31 cellular contexts compared by ENCODE assay signal in genomic region chr7:144885453-144885852, GRCh38.
"Had no signal": no experiment of that assay in that cellular context is flagged by ENCODE, and none has a peak within 500 bp of the region (broad histone marks: within the 10 kb centered on the region; RNA-seq: fewer than 3 reads in every experiment).

No MANE protein-coding gene starts in this region.

- H3K9me3 Mint-ChIP-seq: activated B cell treated with CpG ODN at 0.5 μM for 24 hours; activated CD4-positive, alpha-beta memory T cell treated with anti-CD3 and anti-CD28 coated beads, Interleukin-2, amount 10 ng/mL, durations not matched to agents 7 days and 5 days; activated naive CD8-positive, alpha-beta T cell treated with anti-CD3 and anti-CD28 coated beads for 36 hours had no signal

- H3K4me1 Mint-ChIP-seq: activated B cell treated with CpG ODN at 0.5 μM for 24 hours; activated CD4-positive, alpha-beta memory T cell treated with anti-CD3 and anti-CD28 coated beads, Interleukin-2, amount 10 ng/mL, durations not matched to agents 7 days and 5 days; activated CD8-positive, alpha-beta memory T cell treated with anti-CD3 and anti-CD28 coated beads, Interleukin-2, amount 10 ng/mL, durations not matched to agents 7 days and 5 days; activated naive CD8-positive, alpha-beta T cell treated with anti-CD3 and anti-CD28 coated beads for 36 hours had no signal

- H3K36me3 ChIP-seq: brain microvascular endothelial cell, SJCRH30 had no signal

- H3K27ac ChIP-seq: brain microvascular endothelial cell, SJCRH30, SK-N-MC had no signal

- H3K4me3 Mint-ChIP-seq: activated B cell treated with CpG ODN at 0.5 μM for 24 hours; activated CD4-positive, alpha-beta memory T cell treated with anti-CD3 and anti-CD28 coated beads, Interleukin-2, amount 10 ng/mL, durations not matched to agents 7 days and 5 days; activated CD8-positive, alpha-beta memory T cell treated with anti-CD3 and anti-CD28 coated beads, Interleukin-2, amount 10 ng/mL, durations not matched to agents 7 days and 5 days; activated naive CD8-positive, alpha-beta T cell treated with anti-CD3 and anti-CD28 coated beads for 36 hours had no signal

- H3K9me3 ChIP-seq: SJCRH30 had no signal

- DNase-seq: activated B cell treated with CpG ODN at 0.5 μM for 24 hours; activated CD4-positive, alpha-beta memory T cell treated with anti-CD3 and anti-CD28 coated beads, Interleukin-2, amount 10 ng/mL, durations not matched to agents 7 days and 5 days; activated CD4-positive, alpha-beta T cell treated with anti-CD3 and anti-CD28 coated beads for 4 hours; activated CD4-positive, CD25-positive, alpha-beta regulatory T cell treated with anti-CD3 and anti-CD28 coated beads, Interleukin-2, amount 50 U/mL, for 72 hours; activated CD8-positive, alpha-beta memory T cell treated with anti-CD3 and anti-CD28 coated beads for 24 hours; activated CD8-positive, alpha-beta memory T cell treated with anti-CD3 and anti-CD28 coated beads, Interleukin-2, amount 10 ng/mL, durations not matched to agents 7 days and 5 days; activated CD8-positive, alpha-beta memory T cell treated with anti-CD3 and anti-CD28 coated beads, Interleukin-2, amount 50 U/mL, for 48 hours; activated effector memory CD4-positive, alpha-beta T cell treated with anti-CD3 and anti-CD28 coated beads, Interleukin-2, amount 50 U/mL, for 16 hours; activated naive CD4-positive, alpha-beta T cell; activated naive CD4-positive, alpha-beta T cell treated with anti-CD3 and anti-CD28 coated beads, Interleukin-2, amount 50 U/mL, for 16 hours; activated naive CD8-positive, alpha-beta T cell treated with anti-CD3 and anti-CD28 coated beads for 36 hours; activated T-cell treated with anti-CD3 and anti-CD28 coated beads, Interleukin-2, amount 50 U/mL, for 48 hours; amniotic stem cell; aorta; brain microvascular endothelial cell; central memory CD4-positive, alpha-beta T cell; Kasumi-1; MM.1S; MV-4-11; NCI-H1092; NCI-H1436 treated with DMSO at 0.1 percent for 48 hours; NCI-H1694 treated with DMSO at 0.1 percent for 48 hours; NCI-H2029; NCI-H510A; NCI-H526; NCI-H748 treated with DMSO at 0.1 percent for 48 hours; NK-92 treated with Interleukin-12 subunit alpha and Interleukin-12 subunit beta, amount 100 ng/mL, for 24 hours; Right ventricle myocardium superior; SJCRH30; T1000 had no signal

- H3K36me3 Mint-ChIP-seq: activated CD8-positive, alpha-beta memory T cell treated with anti-CD3 and anti-CD28 coated beads, Interleukin-2, amount 10 ng/mL, durations not matched to agents 7 days and 5 days; activated naive CD8-positive, alpha-beta T cell treated with anti-CD3 and anti-CD28 coated beads for 36 hours had no signal

- H3K27ac Mint-ChIP-seq: activated B cell treated with CpG ODN at 0.5 μM for 24 hours; activated CD4-positive, alpha-beta memory T cell treated with anti-CD3 and anti-CD28 coated beads, Interleukin-2, amount 10 ng/mL, durations not matched to agents 7 days and 5 days; activated CD8-positive, alpha-beta memory T cell treated with anti-CD3 and anti-CD28 coated beads, Interleukin-2, amount 10 ng/mL, durations not matched to agents 7 days and 5 days; activated naive CD8-positive, alpha-beta T cell treated with anti-CD3 and anti-CD28 coated beads for 36 hours had no signal

- H3K27me3 Mint-ChIP-seq: activated CD4-positive, alpha-beta memory T cell treated with anti-CD3 and anti-CD28 coated beads, Interleukin-2, amount 10 ng/mL, durations not matched to agents 7 days and 5 days; activated CD8-positive, alpha-beta memory T cell treated with anti-CD3 and anti-CD28 coated beads, Interleukin-2, amount 10 ng/mL, durations not matched to agents 7 days and 5 days; activated naive CD8-positive, alpha-beta T cell treated with anti-CD3 and anti-CD28 coated beads for 36 hours had no signal

- H3K27me3 ChIP-seq: brain microvascular endothelial cell had no signal

- H3K4me3 ChIP-seq: SJCRH30, SK-N-MC had no signal
